In genomic region chr12:7108928-7109920, GRCh38 we compare ENCODE assay signal across 8 cellular contexts. TPM values are rescaled to one million over a fixed set of nuclear protein-coding genes. Genes with fewer than 3 reads are reported as not detected.
DNase-seq lines count a peak whose midpoint lies in the region; ATAC-seq and TF ChIP-seq lines count a peak whose summit lies in the region.

Gene C1RL, minus strand, starts transcription at chr12:7109214. Its CDS starts 34 bp downstream, at chr12:7109180.

- ATAC-seq in GM21529 (IDR thresholded peaks at IDR 0.05; ENCODE audit: unreplicated experiment), result peak; percentile 53

- H3K27me3 ChIP-seq in hepatocyte (no peaks in the 10 kb centered on the region), vagina (no peaks in the 10 kb centered on the region)

- peak; percentile 86 for DNase-seq in AG20443 (ENCODE audit: low spot score)
- peak; percentile 14 for DNase-seq in NCI-H187 treated with DMSO at 0.1 percent for 48 hours (lab: John Stamatoyannopoulos, UW)
- peak; percentile 82 for DNase-seq in T-helper 9 cell
- peak; percentile 57 for DNase-seq in astrocyte of the cerebellum (ENCODE audit: low read depth)
- DNase-seq in hepatocyte (ENCODE audit: low spot score), result peak; percentile 92
- peak; percentile 91 for DNase-seq in retina
- DNase-seq in vagina (ENCODE audit: extremely low spot score in 2 of 2), result peak in 1 of 2 donors; percentile 97

- in situ Hi-C loops in astrocyte of the cerebellum (cut with HindIII; ENCODE audit: low sequenced_read_pairs), result loop anchor here (5.0 kb wide), 1 partner anchor 52 kb away; no protein-coding TSS in a partner anchor

- peak within 1 kb of the TSS; percentile 61 for H3K4me3 ChIP-seq in astrocyte of the cerebellum (ENCODE audit: low read depth, low read length)
- peak within 1 kb of the TSS; percentile 78 for H3K4me3 ChIP-seq in hepatocyte
- peak within 1 kb of the TSS; percentile 50 to 62 for H3K4me3 ChIP-seq in vagina

- no peaks in the 10 kb centered on the region for H3K9me3 ChIP-seq in hepatocyte (ENCODE audit: low read depth)
- H3K9me3 ChIP-seq in vagina, result no peaks in the 10 kb centered on the region

- H3K4me2 ChIP-seq in hepatocyte, result peak within 1 kb of the TSS; percentile 95

- peaks cover 53% of the 10 kb centered on the region for H3K79me2 ChIP-seq in hepatocyte

- H4K20me1 ChIP-seq in hepatocyte (ENCODE audit: insufficient read depth, poor library complexity, severe bottlenecking), result no peaks in the 10 kb centered on the region

- H3K4me1 ChIP-seq in hepatocyte (ENCODE audit: insufficient read depth), result peaks cover 16% of the 10 kb centered on the region
- peaks cover 36% of the 10 kb centered on the region for H3K4me1 ChIP-seq in vagina

- H2AFZ ChIP-seq in hepatocyte, result peak within 1 kb of the TSS; percentile 51

- TF ChIP-seq CTCF in astrocyte of the cerebellum (IDR thresholded peaks at IDR 0.05; ENCODE audit: low read depth, low read length, missing control alignments), result peak; percentile 99
- TF ChIP-seq CTCF in hepatocyte (IDR thresholded peaks at IDR 0.05; ENCODE audit: poor library complexity), result peak; percentile 97
- peak; percentile 95 to 99 (median 96) for TF ChIP-seq CTCF in vagina (IDR thresholded peaks at IDR 0.05)

- H3K36me3 ChIP-seq in hepatocyte (replicated peaks; ENCODE audit: insufficient read depth, low read depth), result no peaks in the 10 kb centered on the region
- peaks cover 0 to 9% of the 10 kb centered on the region in 2 donors for H3K36me3 ChIP-seq in vagina

- H3K27ac ChIP-seq in hepatocyte (peak within 1 kb of the TSS; percentile 100), vagina (peak within 1 kb of the TSS; percentile 96)

- 37% methylated on average over 23 of the region's 24 CpGs for WGBS in hepatocyte (ENCODE audit: low lambda C conversion rate, missing lambda C conversion rate)

- intact Hi-C loops in vagina (cut with DNase I), result loop anchor here (2.0 kb wide), 1 partner anchor 48 kb away; the partner anchor contains the start of gene C1S

- H3K9me2 ChIP-seq in hepatocyte (replicated peaks; ENCODE audit: insufficient read depth), result no peaks in the 10 kb centered on the region

- peak in 1 of 2 donors; percentile 67 for TF ChIP-seq POLR2A in vagina (IDR thresholded peaks at IDR 0.05)

RNA-seq across cellular contexts. Expression of gene C1RL, which starts in this region (rescaled TPM):
- total RNA-seq in hepatocyte, result 60.0 and 64.5 TPM in 2 replicates
- polyA plus RNA-seq in hepatocyte, result 26.4 and 35.5 TPM in 2 replicates
- 122 TPM for total RNA-seq in vagina
